ENCODE assay signal across 8 cellular contexts in genomic region chr17:82257473-82257872, GRCh38. TPM values are rescaled to one million over a fixed set of nuclear protein-coding genes. Genes with fewer than 3 reads are reported as not detected.
DNase-seq lines count a peak whose midpoint lies in the region; ATAC-seq and TF ChIP-seq lines count a peak whose summit lies in the region.

No MANE protein-coding gene starts in this region.

- H3K9ac ChIP-seq in mammary epithelial cell (ENCODE audit: insufficient read depth, low read length) = no peak overlapping the region
- H3K9ac ChIP-seq in mesendoderm (ENCODE audit: low read length) = no peak overlapping the region

- TF ChIP-seq CTCF in mammary epithelial cell (conservative IDR thresholded peaks at IDR 0.05 in 1 of 2, IDR thresholded peaks at IDR 0.05 in 1 of 2; ENCODE audit: extremely low read depth in 1 of 2, insufficient read depth in 1 of 2, low read depth in 1 of 2, low read length in 2 of 2) (no peak), prostate gland (IDR thresholded peaks at IDR 0.05) (no peak)

- intact Hi-C loops in mammary epithelial cell (cut with micrococcal nuclease) = no loop called here
- intact Hi-C loops in prostate gland (cut with DNase I) = no loop called here

- peak; percentile 68 for DNase-seq in 8988T
- peak; percentile 52 for DNase-seq in SK-MEL-5 (ENCODE audit: low read depth, low spot score)
- peak; percentile 67 for DNase-seq in mammary epithelial cell
- DNase-seq in mesendoderm = peak; percentile 73
- peak; percentile 56 for DNase-seq in stimulated activated naive CD4-positive, alpha-beta T cell treated with Interleukin-2 at 50 U/mL for 16 hours (lab: John Stamatoyannopoulos, UW)
- DNase-seq in prostate gland (ENCODE audit: low spot score) = no peak
- DNase-seq in germinal center (ENCODE audit: low spot score) = no peak

- no peaks in the 10 kb centered on the region for H4K20me1 ChIP-seq in mammary epithelial cell (ENCODE audit: insufficient read depth, low read length)

- dilution Hi-C loops in mammary epithelial cell (cut with HindIII; ENCODE audit: low sequenced_read_pairs) = no loop called here

- H3K18ac ChIP-seq in mesendoderm (ENCODE audit: low read length) = no peak overlapping the region

- WGBS in mammary epithelial cell (ENCODE audit: low coverage, missing lambda C conversion rate) = 62% methylated on average over 8 of the region's 10 CpGs
- no CpG with 5 or more reads among the region's 10 CpGs for WGBS in mesendoderm (ENCODE audit: extremely low coverage, insufficient coverage, low lambda C conversion rate)
- 59% methylated on average over 10 of the region's 10 CpGs for WGBS in prostate gland

- H3K4me1 ChIP-seq in mammary epithelial cell (ENCODE audit: insufficient read depth, low read length) (no peaks in the 10 kb centered on the region), mesendoderm (ENCODE audit: control insufficient read depth, low read depth, low read length) (no peaks in the 10 kb centered on the region), prostate gland (replicated peaks) (peaks cover 3% of the 10 kb centered on the region)

- CTCF ChIA-PET in mammary epithelial cell (lab: Charles Lee; ENCODE audit: low non-redundant PET) = no interaction called here

- no peak overlapping the region for H2AFZ ChIP-seq in mammary epithelial cell (ENCODE audit: low read depth, low read length)

- no peak overlapping the region for H3K4ac ChIP-seq in mesendoderm (ENCODE audit: low read depth, low read length)

- no peak overlapping the region for H2AK5ac ChIP-seq in mesendoderm (ENCODE audit: low read length)

- H3K9me3 ChIP-seq in mammary epithelial cell (replicated peaks; ENCODE audit: insufficient read depth, low read length) = peaks cover 3% of the 10 kb centered on the region
- no peaks in the 10 kb centered on the region for H3K9me3 ChIP-seq in prostate gland

- no peak overlapping the region for H2BK5ac ChIP-seq in mesendoderm (ENCODE audit: low read length)

- TF ChIP-seq POLR2A in prostate gland (IDR thresholded peaks at IDR 0.05) = no peak

- H4K5ac ChIP-seq in mesendoderm (ENCODE audit: low read length) = no peak overlapping the region

- ATAC-seq in HG03159 (IDR thresholded peaks at IDR 0.05; ENCODE audit: unreplicated experiment) = no peak

- no peak overlapping the region for H4K8ac ChIP-seq in mesendoderm (ENCODE audit: low read depth, low read length)

- H3K4me2 ChIP-seq in mammary epithelial cell (ENCODE audit: insufficient read depth, low read depth, low read length) (no peak overlapping the region), mesendoderm (ENCODE audit: low read length) (no peak overlapping the region)

- H3K36me3 ChIP-seq in mammary epithelial cell (ENCODE audit: insufficient read depth, low read length) (peaks cover 53% of the 10 kb centered on the region), mesendoderm (ENCODE audit: control insufficient read depth, insufficient read depth, low read length) (peaks cover 39% of the 10 kb centered on the region), prostate gland (peaks cover 11 to 24% of the 10 kb centered on the region in 2 donors)

- no peak overlapping the region for H2BK15ac ChIP-seq in mesendoderm (replicated peaks; ENCODE audit: low read depth)

- H3K23ac ChIP-seq in mesendoderm (ENCODE audit: low read length) = no peak overlapping the region

- H3K56ac ChIP-seq in mesendoderm (ENCODE audit: low read length) = no peak overlapping the region

- H2BK120ac ChIP-seq in mesendoderm (ENCODE audit: low read depth, low read length) = no peak overlapping the region

- BruUV-seq in mammary epithelial cell (replicated peaks; lab: Mats Ljungman, UMichigan) = no TSS peak

- no peaks in the 10 kb centered on the region for H3K27me3 ChIP-seq in mammary epithelial cell (ENCODE audit: insufficient read depth, low read length)
- H3K27me3 ChIP-seq in mesendoderm (ENCODE audit: insufficient read depth, low read length, poor library complexity) = no peaks in the 10 kb centered on the region
- no peaks in the 10 kb centered on the region for H3K27me3 ChIP-seq in prostate gland (replicated peaks; ENCODE audit: insufficient read depth)

- H3K4me3 ChIP-seq in mammary epithelial cell (replicated peaks in 1 of 3; ENCODE audit: insufficient read depth in 1 of 3, low read depth in 2 of 3, low read length in 3 of 3) = no peak overlapping the region
- H3K4me3 ChIP-seq in mesendoderm (ENCODE audit: low read length) = no peak overlapping the region
- H3K4me3 ChIP-seq in prostate gland = no peak overlapping the region

- H3K79me1 ChIP-seq in mesendoderm (ENCODE audit: low read length) = peaks cover 37% of the 10 kb centered on the region

- H3K27ac ChIP-seq in mammary epithelial cell (ENCODE audit: insufficient read depth, low read depth, low read length) (peak overlapping the region; percentile 33), mesendoderm (ENCODE audit: low read depth, low read length) (no peak overlapping the region), prostate gland (peak overlapping the region in 1 of 2 donors; percentile 29)

- H3K79me2 ChIP-seq in mammary epithelial cell (ENCODE audit: insufficient read depth, low read length) (peaks cover 85% of the 10 kb centered on the region), mesendoderm (ENCODE audit: control insufficient read depth, insufficient read depth, low read length) (peaks cover 36% of the 10 kb centered on the region)

- in situ Hi-C loops in SK-MEL-5 (cut with HindIII; ENCODE audit: low pct_unique_long_range_greater_than_20kb, low sequenced_read_pairs) (no loop called here), mammary epithelial cell (cut with MboI; ENCODE audit: low sequenced_read_pairs in 2 of 2) (no loop called here)

RNA-seq across cellular contexts. Expression of gene CSNK1D, which starts 16.0 kb away (rescaled TPM):
- 18.0 and 23.6 TPM in 2 replicates for total RNA-seq in SK-MEL-5 (2014; rRNA removed; shearing (Covaris generic))
- polyA plus RNA-seq in SK-MEL-5 (2015; cell fraction: cytosol; rRNA removed) = 106 and 112 TPM in 2 replicates
- 294 and 374 TPM in 2 replicates for polyA plus RNA-seq in SK-MEL-5 (2015; cell fraction: nucleus; rRNA removed)
- 100 to 1,000 TPM in 1 of 2 donors, 10 to 100 TPM in 1; 68.7 to 163 TPM for total RNA-seq in mammary epithelial cell
- 146 TPM for polyA plus RNA-seq in mammary epithelial cell
- polyA minus RNA-seq in mammary epithelial cell = 216 TPM
- 76.4 TPM for polyA plus RNA-seq in mesendoderm (2013, experiment 1 of 2)
- 75.9 TPM for polyA plus RNA-seq in mesendoderm (2013, experiment 2 of 2)
- 100 to 1,000 TPM in 1 of 2 donors, 10 to 100 TPM in 1; 80.3 to 155 TPM for total RNA-seq in prostate gland

RNA-seq across cellular contexts. Expression of gene SLC16A3, which starts 28.6 kb away (rescaled TPM):
- total RNA-seq in SK-MEL-5 (2014; rRNA removed; shearing (Covaris generic)) = 9.6 and 12.8 TPM in 2 replicates
- 3.9 and 4.7 TPM in 2 replicates for polyA plus RNA-seq in SK-MEL-5 (2015; cell fraction: cytosol; rRNA removed)
- 8.9 and 9.2 TPM in 2 replicates for polyA plus RNA-seq in SK-MEL-5 (2015; cell fraction: nucleus; rRNA removed)
- total RNA-seq in mammary epithelial cell = 100 to 1,000 TPM; 180 to 212 TPM
- polyA plus RNA-seq in mammary epithelial cell = 118 TPM
- polyA minus RNA-seq in mammary epithelial cell = 42.3 TPM
- polyA plus RNA-seq in mesendoderm (2013, experiment 1 of 2) = 1.9 TPM
- 1.6 TPM for polyA plus RNA-seq in mesendoderm (2013, experiment 2 of 2)
- total RNA-seq in prostate gland = 10 to 100 TPM in 1 of 2 donors, 1 to 10 TPM in 1; 5.0 to 69.2 TPM

RNA-seq across cellular contexts. Expression of gene CCDC57, which starts 44.8 kb away (rescaled TPM):
- 15.7 and 17.8 TPM in 2 replicates for total RNA-seq in SK-MEL-5 (2014; rRNA removed; shearing (Covaris generic))
- polyA plus RNA-seq in SK-MEL-5 (2015; cell fraction: cytosol; rRNA removed) = 21.0 and 25.4 TPM in 2 replicates
- polyA plus RNA-seq in SK-MEL-5 (2015; cell fraction: nucleus; rRNA removed) = 477 and 495 TPM in 2 replicates
- 10 to 100 TPM; 24.8 to 52.0 TPM for total RNA-seq in mammary epithelial cell
- 14.1 TPM for polyA plus RNA-seq in mammary epithelial cell
- 7.5 TPM for polyA minus RNA-seq in mammary epithelial cell
- 6.8 TPM for polyA plus RNA-seq in mesendoderm (2013, experiment 1 of 2)
- polyA plus RNA-seq in mesendoderm (2013, experiment 2 of 2) = 7.4 TPM
- 10 to 100 TPM; 57.6 to 62.8 TPM for total RNA-seq in prostate gland

RNA-seq across cellular contexts. Expression of gene CD7, which starts 59.9 kb away (rescaled TPM):
- total RNA-seq in SK-MEL-5 (2014; rRNA removed; shearing (Covaris generic)) = not detected in 2 replicates
- 0.30 TPM in 1 of 2 replicates, not detected in the other for polyA plus RNA-seq in SK-MEL-5 (2015; cell fraction: cytosol; rRNA removed)
- polyA plus RNA-seq in SK-MEL-5 (2015; cell fraction: nucleus; rRNA removed) = not detected in 2 replicates
- total RNA-seq in mammary epithelial cell (not detected), prostate gland (1 to 10 TPM in 1 of 2 donors, not detected in 1; 2.8 TPM)
- not detected for polyA plus RNA-seq in mammary epithelial cell
- not detected for polyA minus RNA-seq in mammary epithelial cell
- 0.34 TPM for polyA plus RNA-seq in mesendoderm (2013, experiment 1 of 2)
- 0.39 TPM for polyA plus RNA-seq in mesendoderm (2013, experiment 2 of 2)

Comparison
In these comparisons a context has a peak if more than half of its experiments do, and no peak if none do; other contexts are left out.
1. DNase-seq: peak in 8988T (single experiment), SK-MEL-5 (single experiment), mammary epithelial cell (single experiment), mesendoderm (single experiment) and stimulated activated naive CD4-positive, alpha-beta T cell treated with Interleukin-2 at 50 U/mL for 16 hours (single experiment); none in prostate gland (single experiment) and germinal center (single experiment).